1 cellular context compared by ENCODE assay signal in the genomic region with DNA sequence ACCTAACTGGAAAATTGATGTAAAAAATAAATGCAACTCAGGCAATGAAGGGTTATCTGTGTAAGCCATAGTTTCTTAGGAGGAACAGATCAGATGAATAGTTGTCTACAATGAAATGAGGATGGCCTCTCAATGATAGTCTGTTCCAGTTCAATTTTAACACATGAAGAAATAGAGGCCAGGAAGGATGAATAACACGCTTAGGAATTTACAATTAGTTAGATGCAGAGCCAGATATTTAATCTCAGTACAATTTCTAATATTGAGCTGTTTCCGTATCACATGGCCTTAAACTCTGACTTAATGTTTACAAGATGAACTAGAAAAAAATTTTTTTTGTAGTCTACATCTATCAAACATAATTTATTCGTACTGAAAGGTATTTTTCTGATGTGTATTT.
TF ChIP-seq lines count a peak whose summit lies in the region.

No MANE protein-coding gene starts in this region.

TF ChIP-seq in SK-N-SH, 30 proteins besides CTCF, POLR2A, EP300 and RAD21 (continued from another document):
- TF ChIP-seq, protein P1, sequence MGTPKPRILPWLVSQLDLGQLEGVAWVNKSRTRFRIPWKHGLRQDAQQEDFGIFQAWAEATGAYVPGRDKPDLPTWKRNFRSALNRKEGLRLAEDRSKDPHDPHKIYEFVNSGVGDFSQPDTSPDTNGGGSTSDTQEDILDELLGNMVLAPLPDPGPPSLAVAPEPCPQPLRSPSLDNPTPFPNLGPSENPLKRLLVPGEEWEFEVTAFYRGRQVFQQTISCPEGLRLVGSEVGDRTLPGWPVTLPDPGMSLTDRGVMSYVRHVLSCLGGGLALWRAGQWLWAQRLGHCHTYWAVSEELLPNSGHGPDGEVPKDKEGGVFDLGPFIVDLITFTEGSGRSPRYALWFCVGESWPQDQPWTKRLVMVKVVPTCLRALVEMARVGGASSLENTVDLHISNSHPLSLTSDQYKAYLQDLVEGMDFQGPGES (IDR thresholded peaks at IDR 0.05; ENCODE audit: low read depth, low read length), result no peak
- no peak for TF ChIP-seq GATA2 (CRISPR knock-in tag; IDR thresholded peaks at IDR 0.05)
- TF ChIP-seq NFIC (IDR thresholded peaks at IDR 0.05; ENCODE audit: borderline replicate concordance), result peak; percentile 33; the same call in 1 of the 2 replicates
- no peak; the same call in 1 of the 2 replicates for TF ChIP-seq ELF1 (IDR thresholded peaks at IDR 0.05)
- TF ChIP-seq, protein P2, sequence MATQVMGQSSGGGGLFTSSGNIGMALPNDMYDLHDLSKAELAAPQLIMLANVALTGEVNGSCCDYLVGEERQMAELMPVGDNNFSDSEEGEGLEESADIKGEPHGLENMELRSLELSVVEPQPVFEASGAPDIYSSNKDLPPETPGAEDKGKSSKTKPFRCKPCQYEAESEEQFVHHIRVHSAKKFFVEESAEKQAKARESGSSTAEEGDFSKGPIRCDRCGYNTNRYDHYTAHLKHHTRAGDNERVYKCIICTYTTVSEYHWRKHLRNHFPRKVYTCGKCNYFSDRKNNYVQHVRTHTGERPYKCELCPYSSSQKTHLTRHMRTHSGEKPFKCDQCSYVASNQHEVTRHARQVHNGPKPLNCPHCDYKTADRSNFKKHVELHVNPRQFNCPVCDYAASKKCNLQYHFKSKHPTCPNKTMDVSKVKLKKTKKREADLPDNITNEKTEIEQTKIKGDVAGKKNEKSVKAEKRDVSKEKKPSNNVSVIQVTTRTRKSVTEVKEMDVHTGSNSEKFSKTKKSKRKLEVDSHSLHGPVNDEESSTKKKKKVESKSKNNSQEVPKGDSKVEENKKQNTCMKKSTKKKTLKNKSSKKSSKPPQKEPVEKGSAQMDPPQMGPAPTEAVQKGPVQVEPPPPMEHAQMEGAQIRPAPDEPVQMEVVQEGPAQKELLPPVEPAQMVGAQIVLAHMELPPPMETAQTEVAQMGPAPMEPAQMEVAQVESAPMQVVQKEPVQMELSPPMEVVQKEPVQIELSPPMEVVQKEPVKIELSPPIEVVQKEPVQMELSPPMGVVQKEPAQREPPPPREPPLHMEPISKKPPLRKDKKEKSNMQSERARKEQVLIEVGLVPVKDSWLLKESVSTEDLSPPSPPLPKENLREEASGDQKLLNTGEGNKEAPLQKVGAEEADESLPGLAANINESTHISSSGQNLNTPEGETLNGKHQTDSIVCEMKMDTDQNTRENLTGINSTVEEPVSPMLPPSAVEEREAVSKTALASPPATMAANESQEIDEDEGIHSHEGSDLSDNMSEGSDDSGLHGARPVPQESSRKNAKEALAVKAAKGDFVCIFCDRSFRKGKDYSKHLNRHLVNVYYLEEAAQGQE (IDR thresholded peaks at IDR 0.05; ENCODE audit: low read depth, low read length), result no peak
- peak; percentile 73 for TF ChIP-seq JUND (IDR thresholded peaks at IDR 0.05)
- no peak for TF ChIP-seq FOXM1 (IDR thresholded peaks at IDR 0.05; ENCODE audit: low read depth)
- no peak for TF ChIP-seq SMC3 (IDR thresholded peaks at IDR 0.05; ENCODE audit: low read depth, low read length)
- TF ChIP-seq, protein P3, sequence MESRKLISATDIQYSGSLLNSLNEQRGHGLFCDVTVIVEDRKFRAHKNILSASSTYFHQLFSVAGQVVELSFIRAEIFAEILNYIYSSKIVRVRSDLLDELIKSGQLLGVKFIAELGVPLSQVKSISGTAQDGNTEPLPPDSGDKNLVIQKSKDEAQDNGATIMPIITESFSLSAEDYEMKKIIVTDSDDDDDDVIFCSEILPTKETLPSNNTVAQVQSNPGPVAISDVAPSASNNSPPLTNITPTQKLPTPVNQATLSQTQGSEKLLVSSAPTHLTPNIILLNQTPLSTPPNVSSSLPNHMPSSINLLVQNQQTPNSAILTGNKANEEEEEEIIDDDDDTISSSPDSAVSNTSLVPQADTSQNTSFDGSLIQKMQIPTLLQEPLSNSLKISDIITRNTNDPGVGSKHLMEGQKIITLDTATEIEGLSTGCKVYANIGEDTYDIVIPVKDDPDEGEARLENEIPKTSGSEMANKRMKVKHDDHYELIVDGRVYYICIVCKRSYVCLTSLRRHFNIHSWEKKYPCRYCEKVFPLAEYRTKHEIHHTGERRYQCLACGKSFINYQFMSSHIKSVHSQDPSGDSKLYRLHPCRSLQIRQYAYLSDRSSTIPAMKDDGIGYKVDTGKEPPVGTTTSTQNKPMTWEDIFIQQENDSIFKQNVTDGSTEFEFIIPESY (IDR thresholded peaks at IDR 0.05; ENCODE audit: borderline replicate concordance, low read depth), result no peak
- no peak for TF ChIP-seq CHD2 (IDR thresholded peaks at IDR 0.05; ENCODE audit: low read length, partially characterized antibody)
- TF ChIP-seq EZH2phosphoT487 (IDR thresholded peaks at IDR 0.05; ENCODE audit: borderline replicate concordance, low read depth), result no peak
TF ChIP-seq in SK-N-SH: peak in this region for 7.
